In the genomic region with DNA sequence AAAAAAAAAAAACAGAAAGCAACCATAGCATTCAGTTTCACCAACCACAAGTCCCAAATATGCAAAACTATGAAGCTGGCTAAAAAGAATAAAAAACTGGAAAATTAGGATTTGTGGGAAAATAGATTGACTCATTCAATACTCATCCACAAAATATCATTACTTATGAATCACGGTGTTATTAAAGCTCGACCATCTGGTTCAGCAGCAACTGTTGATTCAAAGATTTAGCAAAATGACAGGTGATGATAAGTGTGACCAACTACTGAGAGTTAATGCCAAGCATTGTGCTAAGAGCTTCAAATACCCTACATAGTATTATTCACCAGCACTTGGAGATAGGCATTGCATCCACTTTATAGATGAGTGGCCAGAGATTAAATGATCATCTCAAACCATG, we compare ENCODE assay signal across 18 cellular contexts. TPM values are rescaled to one million over a fixed set of nuclear protein-coding genes. Genes with fewer than 3 reads are reported as not detected.
DNase-seq lines count a peak whose midpoint lies in the region; ATAC-seq, FAIRE-seq and TF ChIP-seq lines count a peak whose summit lies in the region.
"Had no signal": no experiment of that assay in that cellular context is flagged by ENCODE, and none has a peak within 500 bp of the region (broad histone marks: within the 10 kb centered on the region; RNA-seq: fewer than 3 reads in every experiment).

No MANE protein-coding gene starts in this region.

- 0% methylated on average over 2 of the region's 2 CpGs for WGBS in mammary epithelial cell (ENCODE audit: low coverage, missing lambda C conversion rate)
- 22 to 67% (median 24%) methylated on average over 2 of the region's 2 CpGs for WGBS in small intestine, 3 donors

- intact Hi-C loops in mammary epithelial cell (cut with micrococcal nuclease) = loop anchor here (10.0 kb wide), 1 partner anchor 284 kb away; no protein-coding TSS in a partner anchor

- H3K27me3 ChIP-seq in mammary epithelial cell (ENCODE audit: insufficient read depth, low read length) = no peaks in the 10 kb centered on the region
- H3K27me3 ChIP-seq in small intestine (ENCODE audit: control insufficient read depth in 2 of 2, insufficient read depth in 2 of 2, low read length in 2 of 2) = no peaks in the 10 kb centered on the region
- H3K27me3 ChIP-seq: esophagus squamous epithelium, pancreas, testis had no signal

- no peak overlapping the region for H2AFZ ChIP-seq in mammary epithelial cell (ENCODE audit: low read depth, low read length)

- TF ChIP-seq CTCF in mammary epithelial cell (conservative IDR thresholded peaks at IDR 0.05 in 1 of 2, IDR thresholded peaks at IDR 0.05 in 1 of 2; ENCODE audit: extremely low read depth in 1 of 2, insufficient read depth in 1 of 2, low read depth in 1 of 2, low read length in 2 of 2) = no peak
- TF ChIP-seq CTCF in coronary artery (IDR thresholded peaks at IDR 0.05) = no peak

- peaks cover 2% of the 10 kb centered on the region for H3K9me3 ChIP-seq in mammary epithelial cell (replicated peaks; ENCODE audit: insufficient read depth, low read length)
- no peaks in the 10 kb centered on the region for H3K9me3 ChIP-seq in small intestine (ENCODE audit: control insufficient read depth, low read depth)
- H3K9me3 ChIP-seq: esophagus squamous epithelium, pancreas, testis had no signal

- no TSS peak for BruUV-seq in mammary epithelial cell (replicated peaks; lab: Mats Ljungman, UMichigan)

- ATAC-seq in GM19455 (IDR thresholded peaks at IDR 0.05; ENCODE audit: unreplicated experiment) (no peak), HG03439 (IDR thresholded peaks at IDR 0.05; ENCODE audit: unreplicated experiment) (no peak)
- ATAC-seq: activated naive CD4-positive, alpha-beta T cell treated with anti-CD3 and anti-CD28 coated beads, Interleukin-2, amount 50 U/mL, for 72 hours; Panc1; pancreas had no signal

- no peak overlapping the region for H3K4me2 ChIP-seq in mammary epithelial cell (ENCODE audit: insufficient read depth, low read depth, low read length)

- H3K27ac ChIP-seq in mammary epithelial cell (ENCODE audit: insufficient read depth, low read depth, low read length) (no peak overlapping the region), coronary artery (no peak overlapping the region), small intestine (ENCODE audit: low read depth in 1 of 2, low read length in 1 of 2) (no peak overlapping the region)
- H3K27ac ChIP-seq: C4-2B, esophagus squamous epithelium, pancreas, testis had no signal

- in situ Hi-C loops in mammary epithelial cell (cut with MboI; ENCODE audit: low sequenced_read_pairs in 2 of 2) = loop anchor here (25.0 kb wide), 2 partner anchors 203 to 728 kb away; partner anchors contain the start of gene EHD3 (in 1 of the 2)

- H3K36me3 ChIP-seq in mammary epithelial cell (ENCODE audit: insufficient read depth, low read length) (no peaks in the 10 kb centered on the region), small intestine (ENCODE audit: control insufficient read depth in 2 of 2, insufficient read depth in 2 of 2, low read length in 2 of 2) (no peaks in the 10 kb centered on the region)
- H3K36me3 ChIP-seq: esophagus squamous epithelium, pancreas had no signal

- DNase-seq in AG20443 (ENCODE audit: low spot score) = peak; percentile 63
- peak; percentile 44 for DNase-seq in HTR-8/SVneo (ENCODE audit: insufficient read length, low spot score)
- peak; percentile 92 for DNase-seq in mammary epithelial cell
- DNase-seq in myocyte (ENCODE audit: low read depth) = peak; percentile 90
- DNase-seq in coronary artery (ENCODE audit: low spot score) = no peak
- no peak for DNase-seq in small intestine
- DNase-seq: activated CD8-positive, alpha-beta memory T cell treated with anti-CD3 and anti-CD28 coated beads, Interleukin-2, amount 50 U/mL, for 4 hours; esophagus squamous epithelium; KG1; midbrain; NCI-H526 treated with DMSO at 0.1 percent for 48 hours; pancreas; testis had no signal

- peak; percentile 51 for FAIRE-seq in HTR-8/SVneo (lab: Jason Lieb, UNC)
- FAIRE-seq in small intestine (lab: Jason Lieb, UNC) = no peak
- FAIRE-seq: pancreas had no signal

- H4K20me1 ChIP-seq in mammary epithelial cell (ENCODE audit: insufficient read depth, low read length) = no peaks in the 10 kb centered on the region

- H3K4me3 ChIP-seq in mammary epithelial cell (replicated peaks in 1 of 3; ENCODE audit: insufficient read depth in 1 of 3, low read depth in 2 of 3, low read length in 3 of 3) (no peak overlapping the region), coronary artery (no peak overlapping the region), small intestine (ENCODE audit: low read depth in 1 of 2, low read length in 2 of 2) (no peak overlapping the region)
- H3K4me3 ChIP-seq: esophagus squamous epithelium, pancreas, testis had no signal

- no peaks in the 10 kb centered on the region for H3K79me2 ChIP-seq in mammary epithelial cell (ENCODE audit: insufficient read depth, low read length)

- dilution Hi-C loops in mammary epithelial cell (cut with HindIII; ENCODE audit: low sequenced_read_pairs) = no loop called here

- H3K4me1 ChIP-seq in mammary epithelial cell (ENCODE audit: insufficient read depth, low read length) = peaks cover 6% of the 10 kb centered on the region
- no peaks in the 10 kb centered on the region for H3K4me1 ChIP-seq in small intestine (ENCODE audit: control insufficient read depth in 2 of 2, insufficient read depth in 1 of 2, low read depth in 1 of 2, low read length in 1 of 2)
- H3K4me1 ChIP-seq: pancreas, testis had no signal

- H3K9ac ChIP-seq in mammary epithelial cell (ENCODE audit: insufficient read depth, low read length) = no peak overlapping the region

- CTCF ChIA-PET in mammary epithelial cell (lab: Charles Lee; ENCODE audit: low non-redundant PET) = interaction anchor here (0.6 to 0.7 kb wide), 3 partner anchors 52 to 131 kb away, joined by 3 to 11 read pairs (median 4); no protein-coding TSS in a partner anchor

RNA-seq across cellular contexts. Expression of gene XDH, which starts 26.2 kb away (rescaled TPM):
- total RNA-seq in mammary epithelial cell (10 to 100 TPM; 23.3 to 51.1 TPM), myocyte (0.32 and 0.52 TPM in 2 replicates)
- polyA plus RNA-seq in mammary epithelial cell (45.1 TPM), small intestine (10 to 100 TPM; 29.8 to 39.6 (median 34.9) TPM)
- 118 TPM for polyA minus RNA-seq in mammary epithelial cell
- 0.23 TPM for polyA plus RNA-seq in myocyte (2012)
- total RNA-seq: activated naive CD4-positive, alpha-beta T cell treated with anti-CD3 and anti-CD28 coated beads, Interleukin-2, amount 50 U/mL, for 72 hours had no signal

Comparison
In these comparisons a context has a peak if more than half of its experiments do, and no peak if none do; other contexts are left out.
1. DNase-seq: peak in AG20443 (single experiment), HTR-8/SVneo (single experiment), mammary epithelial cell (single experiment) and myocyte (single experiment); none in coronary artery (single experiment) and small intestine (single experiment).
2. RNA of gene XDH, which starts 26.2 kb away (total RNA-seq): 23.3 to 51.1 TPM in mammary epithelial cell; 0.32 to 0.52 TPM in myocyte; every median in the first group is over 10 times any median in the second.